Comparison of ENCODE assay signal across 1 cellular context in the genomic region with DNA sequence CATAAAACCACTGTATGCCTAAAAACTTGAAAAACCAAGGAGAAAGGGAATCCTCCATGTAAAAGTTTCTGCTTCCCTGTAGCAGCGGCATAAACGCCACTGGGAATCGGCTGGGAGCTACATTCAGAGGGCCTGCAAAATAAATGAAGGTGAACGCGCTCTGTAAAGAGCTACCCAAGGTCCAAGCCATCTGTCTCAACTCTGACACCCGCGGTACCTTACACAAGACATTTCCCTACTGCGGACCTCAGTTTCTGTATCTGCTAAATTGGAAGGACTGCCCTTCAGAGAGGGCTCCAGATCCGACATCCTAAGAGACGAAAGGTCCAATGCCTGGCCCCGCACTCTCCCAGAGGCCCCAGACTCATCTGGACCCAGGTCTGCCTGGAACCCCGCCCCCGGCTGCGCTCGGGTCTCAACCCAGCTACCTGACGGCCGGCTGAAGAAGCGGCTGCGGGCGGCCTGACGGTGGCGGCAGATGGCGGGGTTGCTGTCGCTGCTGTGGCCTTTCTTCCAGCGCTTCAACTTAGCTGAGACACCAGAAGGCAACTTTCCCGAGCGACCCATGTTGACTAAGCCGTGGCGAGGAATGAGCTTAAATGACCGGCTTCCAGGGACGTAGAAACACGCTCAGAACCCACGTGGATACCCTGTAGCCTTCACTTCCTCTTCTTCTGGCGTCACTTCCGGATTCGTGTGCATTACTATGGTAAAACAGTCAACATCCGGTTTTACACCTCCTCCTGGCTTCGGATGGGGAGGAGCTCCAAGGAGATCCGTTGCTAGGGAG.
TF ChIP-seq lines count a peak whose summit lies in the region.

A gene with protein sequence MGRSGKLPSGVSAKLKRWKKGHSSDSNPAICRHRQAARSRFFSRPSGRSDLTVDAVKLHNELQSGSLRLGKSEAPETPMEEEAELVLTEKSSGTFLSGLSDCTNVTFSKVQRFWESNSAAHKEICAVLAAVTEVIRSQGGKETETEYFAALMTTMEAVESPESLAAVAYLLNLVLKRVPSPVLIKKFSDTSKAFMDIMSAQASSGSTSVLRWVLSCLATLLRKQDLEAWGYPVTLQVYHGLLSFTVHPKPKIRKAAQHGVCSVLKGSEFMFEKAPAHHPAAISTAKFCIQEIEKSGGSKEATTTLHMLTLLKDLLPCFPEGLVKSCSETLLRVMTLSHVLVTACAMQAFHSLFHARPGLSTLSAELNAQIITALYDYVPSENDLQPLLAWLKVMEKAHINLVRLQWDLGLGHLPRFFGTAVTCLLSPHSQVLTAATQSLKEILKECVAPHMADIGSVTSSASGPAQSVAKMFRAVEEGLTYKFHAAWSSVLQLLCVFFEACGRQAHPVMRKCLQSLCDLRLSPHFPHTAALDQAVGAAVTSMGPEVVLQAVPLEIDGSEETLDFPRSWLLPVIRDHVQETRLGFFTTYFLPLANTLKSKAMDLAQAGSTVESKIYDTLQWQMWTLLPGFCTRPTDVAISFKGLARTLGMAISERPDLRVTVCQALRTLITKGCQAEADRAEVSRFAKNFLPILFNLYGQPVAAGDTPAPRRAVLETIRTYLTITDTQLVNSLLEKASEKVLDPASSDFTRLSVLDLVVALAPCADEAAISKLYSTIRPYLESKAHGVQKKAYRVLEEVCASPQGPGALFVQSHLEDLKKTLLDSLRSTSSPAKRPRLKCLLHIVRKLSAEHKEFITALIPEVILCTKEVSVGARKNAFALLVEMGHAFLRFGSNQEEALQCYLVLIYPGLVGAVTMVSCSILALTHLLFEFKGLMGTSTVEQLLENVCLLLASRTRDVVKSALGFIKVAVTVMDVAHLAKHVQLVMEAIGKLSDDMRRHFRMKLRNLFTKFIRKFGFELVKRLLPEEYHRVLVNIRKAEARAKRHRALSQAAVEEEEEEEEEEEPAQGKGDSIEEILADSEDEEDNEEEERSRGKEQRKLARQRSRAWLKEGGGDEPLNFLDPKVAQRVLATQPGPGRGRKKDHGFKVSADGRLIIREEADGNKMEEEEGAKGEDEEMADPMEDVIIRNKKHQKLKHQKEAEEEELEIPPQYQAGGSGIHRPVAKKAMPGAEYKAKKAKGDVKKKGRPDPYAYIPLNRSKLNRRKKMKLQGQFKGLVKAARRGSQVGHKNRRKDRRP (N-terminal part only) (minus strand): TSS at position 676 of the 790 bp plus-strand sequence. CDS start 109 bp downstream, at position 567.

TF ChIP-seq in HepG2, 621 proteins besides CTCF, POLR2A, EP300 and RAD21 (continued from another document and continues in another):
- TF ChIP-seq, protein P1, sequence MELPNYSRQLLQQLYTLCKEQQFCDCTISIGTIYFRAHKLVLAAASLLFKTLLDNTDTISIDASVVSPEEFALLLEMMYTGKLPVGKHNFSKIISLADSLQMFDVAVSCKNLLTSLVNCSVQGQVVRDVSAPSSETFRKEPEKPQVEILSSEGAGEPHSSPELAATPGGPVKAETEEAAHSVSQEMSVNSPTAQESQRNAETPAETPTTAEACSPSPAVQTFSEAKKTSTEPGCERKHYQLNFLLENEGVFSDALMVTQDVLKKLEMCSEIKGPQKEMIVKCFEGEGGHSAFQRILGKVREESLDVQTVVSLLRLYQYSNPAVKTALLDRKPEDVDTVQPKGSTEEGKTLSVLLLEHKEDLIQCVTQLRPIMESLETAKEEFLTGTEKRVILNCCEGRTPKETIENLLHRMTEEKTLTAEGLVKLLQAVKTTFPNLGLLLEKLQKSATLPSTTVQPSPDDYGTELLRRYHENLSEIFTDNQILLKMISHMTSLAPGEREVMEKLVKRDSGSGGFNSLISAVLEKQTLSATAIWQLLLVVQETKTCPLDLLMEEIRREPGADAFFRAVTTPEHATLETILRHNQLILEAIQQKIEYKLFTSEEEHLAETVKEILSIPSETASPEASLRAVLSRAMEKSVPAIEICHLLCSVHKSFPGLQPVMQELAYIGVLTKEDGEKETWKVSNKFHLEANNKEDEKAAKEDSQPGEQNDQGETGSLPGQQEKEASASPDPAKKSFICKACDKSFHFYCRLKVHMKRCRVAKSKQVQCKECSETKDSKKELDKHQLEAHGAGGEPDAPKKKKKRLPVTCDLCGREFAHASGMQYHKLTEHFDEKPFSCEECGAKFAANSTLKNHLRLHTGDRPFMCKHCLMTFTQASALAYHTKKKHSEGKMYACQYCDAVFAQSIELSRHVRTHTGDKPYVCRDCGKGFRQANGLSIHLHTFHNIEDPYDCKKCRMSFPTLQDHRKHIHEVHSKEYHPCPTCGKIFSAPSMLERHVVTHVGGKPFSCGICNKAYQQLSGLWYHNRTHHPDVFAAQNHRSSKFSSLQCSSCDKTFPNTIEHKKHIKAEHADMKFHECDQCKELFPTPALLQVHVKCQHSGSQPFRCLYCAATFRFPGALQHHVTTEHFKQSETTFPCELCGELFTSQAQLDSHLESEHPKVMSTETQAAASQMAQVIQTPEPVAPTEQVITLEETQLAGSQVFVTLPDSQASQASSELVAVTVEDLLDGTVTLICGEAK (IDR thresholded peaks at IDR 0.05): peak; percentile 89
- TF ChIP-seq, protein P1 (CRISPR knock-in tag; IDR thresholded peaks at IDR 0.05): no peak
- TF ChIP-seq POLR2G (IDR thresholded peaks at IDR 0.05; ENCODE audit: low read depth, low read length) (peak; percentile 74), RFXAP (CRISPR knock-in tag; IDR thresholded peaks at IDR 0.05; ENCODE audit: borderline replicate concordance) (no peak; the same call in 1 of the 2 replicates), ZNF510 (CRISPR knock-in tag; IDR thresholded peaks at IDR 0.05; ENCODE audit: low read depth) (0 out of 2 replicates have a peak, but pooled peaks have one; percentile 44), ZNF430 (CRISPR knock-in tag; IDR thresholded peaks at IDR 0.05) (peak; percentile 43; the same call in 1 of the 2 replicates), IRF2 (CRISPR knock-in tag; IDR thresholded peaks at IDR 0.05) (peak; percentile 53; the same call in 1 of the 2 replicates), ERF (CRISPR knock-in tag; IDR thresholded peaks at IDR 0.05) (peak; percentile 77; the same call in 1 of the 2 replicates), YEATS4 (CRISPR knock-in tag; IDR thresholded peaks at IDR 0.05; ENCODE audit: borderline replicate concordance) (peak; percentile 39; the same call in 1 of the 2 replicates), MBNL3 (CRISPR knock-in tag; conservative IDR thresholded peaks at IDR 0.05) (no peak), ATAD3A (CRISPR knock-in tag; IDR thresholded peaks at IDR 0.05) (no peak), SUZ12 (IDR thresholded peaks at IDR 0.05; ENCODE audit: low read depth, low read length) (no peak), ZNF839 (CRISPR knock-in tag; IDR thresholded peaks at IDR 0.05; ENCODE audit: borderline replicate concordance) (no peak), ZNF790 (CRISPR knock-in tag; IDR thresholded peaks at IDR 0.05; ENCODE audit: borderline replicate concordance) (0 out of 2 replicates have a peak, but pooled peaks have one; percentile 48), ZNF33A (CRISPR knock-in tag; IDR thresholded peaks at IDR 0.05; ENCODE audit: borderline replicate concordance) (no peak), ZNF883 (CRISPR knock-in tag; IDR thresholded peaks at IDR 0.05; ENCODE audit: not compliant biosample characterization) (peak; percentile 86), GATAD2A (CRISPR knock-in tag; IDR thresholded peaks at IDR 0.05) (peak; percentile 53; the same call in 1 of the 2 replicates), ZNF543 (CRISPR knock-in tag; IDR thresholded peaks at IDR 0.05) (peak; percentile 69; the same call in 1 of the 2 replicates), SIN3B (IDR thresholded peaks at IDR 0.05; ENCODE audit: low read length) (0 out of 2 replicates have a peak, but pooled peaks have one; percentile 53), SP2 (CRISPR knock-in tag; IDR thresholded peaks at IDR 0.05) (0 out of 2 replicates have a peak, but pooled peaks have one; percentile 26), LCORL (IDR thresholded peaks at IDR 0.05) (no peak), LCORL (CRISPR knock-in tag; IDR thresholded peaks at IDR 0.05) (0 out of 2 replicates have a peak, but pooled peaks have one; percentile 11), GABPA (IDR thresholded peaks at IDR 0.05; ENCODE audit: low read depth, low read length) (peak; percentile 81), GABPA (CRISPR knock-in tag; IDR thresholded peaks at IDR 0.05; ENCODE audit: low read depth) (peak; percentile 99), AGO2 (optimal IDR thresholded peaks at IDR 0.05; ENCODE audit: low read depth, low read length) (peak; percentile 22)
- TF ChIP-seq, protein P2, sequence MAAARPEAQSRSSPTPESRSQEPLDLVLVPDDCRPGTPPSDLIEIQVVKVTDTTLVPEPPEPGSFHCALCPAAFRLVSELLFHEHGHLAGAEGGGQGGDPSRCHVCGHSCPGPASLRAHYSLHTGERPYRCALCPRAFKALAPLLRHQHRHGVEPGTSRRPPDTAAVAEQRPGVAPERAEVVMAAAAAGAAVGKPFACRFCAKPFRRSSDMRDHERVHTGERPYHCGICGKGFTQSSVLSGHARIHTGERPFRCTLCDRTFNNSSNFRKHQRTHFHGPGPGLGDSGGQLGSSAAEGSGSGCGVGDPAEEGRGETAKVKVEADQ (CRISPR knock-in tag; IDR thresholded peaks at IDR 0.05; ENCODE audit: borderline replicate concordance): 0 out of 2 replicates have a peak, but pooled peaks have one; percentile 58
- TF ChIP-seq, protein P3, sequence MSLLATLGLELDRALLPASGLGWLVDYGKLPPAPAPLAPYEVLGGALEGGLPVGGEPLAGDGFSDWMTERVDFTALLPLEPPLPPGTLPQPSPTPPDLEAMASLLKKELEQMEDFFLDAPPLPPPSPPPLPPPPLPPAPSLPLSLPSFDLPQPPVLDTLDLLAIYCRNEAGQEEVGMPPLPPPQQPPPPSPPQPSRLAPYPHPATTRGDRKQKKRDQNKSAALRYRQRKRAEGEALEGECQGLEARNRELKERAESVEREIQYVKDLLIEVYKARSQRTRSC (CRISPR knock-in tag; IDR thresholded peaks at IDR 0.05; ENCODE audit: low read depth): no peak
- TF ChIP-seq, protein P4, sequence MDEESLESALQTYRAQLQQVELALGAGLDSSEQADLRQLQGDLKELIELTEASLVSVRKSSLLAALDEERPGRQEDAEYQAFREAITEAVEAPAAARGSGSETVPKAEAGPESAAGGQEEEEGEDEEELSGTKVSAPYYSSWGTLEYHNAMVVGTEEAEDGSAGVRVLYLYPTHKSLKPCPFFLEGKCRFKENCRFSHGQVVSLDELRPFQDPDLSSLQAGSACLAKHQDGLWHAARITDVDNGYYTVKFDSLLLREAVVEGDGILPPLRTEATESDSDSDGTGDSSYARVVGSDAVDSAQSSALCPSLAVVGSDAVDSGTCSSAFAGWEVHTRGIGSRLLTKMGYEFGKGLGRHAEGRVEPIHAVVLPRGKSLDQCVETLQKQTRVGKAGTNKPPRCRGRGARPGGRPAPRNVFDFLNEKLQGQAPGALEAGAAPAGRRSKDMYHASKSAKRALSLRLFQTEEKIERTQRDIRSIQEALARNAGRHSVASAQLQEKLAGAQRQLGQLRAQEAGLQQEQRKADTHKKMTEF (CRISPR knock-in tag; IDR thresholded peaks at IDR 0.05): peak; percentile 47; the same call in 1 of the 2 replicates
